17 cellular contexts compared by ENCODE assay signal in the genomic region with DNA sequence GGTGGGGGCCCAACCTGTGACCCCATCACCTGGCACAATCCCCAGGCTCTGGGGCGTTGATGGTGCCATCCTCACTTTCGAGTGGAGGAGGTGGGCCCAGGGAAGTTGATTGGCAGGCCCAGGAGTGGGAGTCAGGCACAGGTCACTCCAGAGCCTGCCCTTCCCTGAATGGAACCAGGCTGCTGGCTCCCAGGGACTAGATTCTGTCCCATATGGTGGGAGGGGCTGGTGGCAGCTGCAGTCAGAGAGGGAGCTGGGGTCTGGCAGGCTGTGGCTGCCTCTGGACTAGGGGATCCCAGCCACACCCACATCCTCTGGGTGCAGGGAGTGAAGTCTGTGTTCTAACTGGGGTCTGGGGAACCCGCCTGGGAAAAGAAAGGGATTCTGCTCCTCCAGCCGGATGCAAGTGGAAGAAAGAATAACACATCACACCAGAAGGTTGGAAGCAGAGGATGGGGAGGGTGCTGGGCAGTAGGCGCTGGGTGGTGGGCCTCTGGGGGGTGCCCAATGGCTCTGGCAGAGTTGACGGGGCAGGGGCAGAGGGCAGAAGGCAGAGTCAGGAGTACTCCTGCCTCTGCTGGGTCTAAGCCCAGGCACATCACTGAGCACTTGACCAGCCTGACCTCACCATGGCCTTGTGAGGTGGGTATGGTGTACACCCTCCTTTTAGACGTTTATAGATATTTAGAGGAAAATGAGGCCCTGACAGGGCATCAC.
"Had no signal": no experiment of that assay in that cellular context is flagged by ENCODE, and none has a peak within 500 bp of the region (broad histone marks: within the 10 kb centered on the region; RNA-seq: fewer than 3 reads in every experiment).

No MANE protein-coding gene starts in this region.

- H3K4me3 Mint-ChIP-seq: activated naive CD8-positive, alpha-beta T cell treated with anti-CD3 and anti-CD28 coated beads for 36 hours; activated T-helper 1 cell treated with anti-CD3 and anti-CD28 coated beads, Interleukin-12 subunit alpha, Interleukin-12 subunit beta, Interleukin-2, Interleukin-4 antibody, amounts not matched to agents 30 ng/mL and 10 ng/mL and 1 ng/mL, durations not matched to agents 14 hours and 24 hours and 36 hours; mesothelial cell of epicardium; nephron progenitor cell; stimulated activated naive CD8-positive, alpha-beta T cell treated with anti-CD3 and anti-CD28 coated beads, Interleukin-15, Interleukin-2, amounts not matched to agents 100 ng/mL and 50 ng/mL, for 24 hours; T-helper 2 cell treated with Interferon-gamma antibody and Interleukin-4, amounts not matched to agents 5 μg/mL and 100 μg/mL, for 36 hours had no signal

- H3K27ac ChIP-seq: cardiac muscle cell, prostate gland, right atrium auricular region, skin epidermis, tibial nerve, uterus had no signal

- H3K27me3 ChIP-seq: cardiac muscle cell, right atrium auricular region, tibial nerve, uterus had no signal

- H3K4me3 ChIP-seq: cardiac muscle cell, prostate gland, right atrium auricular region, skin epidermis, tibial nerve, uterus had no signal

- H3K4me1 Mint-ChIP-seq: activated naive CD8-positive, alpha-beta T cell treated with anti-CD3 and anti-CD28 coated beads for 36 hours; mesothelial cell of epicardium had no signal

- H3K27ac Mint-ChIP-seq: activated naive CD8-positive, alpha-beta T cell treated with anti-CD3 and anti-CD28 coated beads for 36 hours; activated T-helper 1 cell treated with anti-CD3 and anti-CD28 coated beads, Interleukin-12 subunit alpha, Interleukin-12 subunit beta, Interleukin-2, Interleukin-4 antibody, amounts not matched to agents 30 ng/mL and 10 ng/mL and 1 ng/mL, durations not matched to agents 14 hours and 24 hours and 36 hours; mesothelial cell of epicardium; nephron progenitor cell; stimulated activated naive CD8-positive, alpha-beta T cell treated with anti-CD3 and anti-CD28 coated beads, Interleukin-15, Interleukin-2, amounts not matched to agents 100 ng/mL and 50 ng/mL, for 24 hours; T-helper 2 cell treated with Interferon-gamma antibody and Interleukin-4, amounts not matched to agents 5 μg/mL and 100 μg/mL, for 36 hours had no signal

- H3K27me3 Mint-ChIP-seq: activated naive CD8-positive, alpha-beta T cell treated with anti-CD3 and anti-CD28 coated beads for 36 hours; stimulated activated naive CD8-positive, alpha-beta T cell treated with anti-CD3 and anti-CD28 coated beads, Interleukin-15, Interleukin-2, amounts not matched to agents 100 ng/mL and 50 ng/mL, for 24 hours had no signal

- ATAC-seq: left lobe of liver had no signal

- H3K9me3 Mint-ChIP-seq: activated naive CD8-positive, alpha-beta T cell treated with anti-CD3 and anti-CD28 coated beads for 36 hours; activated T-helper 1 cell treated with anti-CD3 and anti-CD28 coated beads, Interleukin-12 subunit alpha, Interleukin-12 subunit beta, Interleukin-2, Interleukin-4 antibody, amounts not matched to agents 30 ng/mL and 10 ng/mL and 1 ng/mL, durations not matched to agents 14 hours and 24 hours and 36 hours; stimulated activated naive CD8-positive, alpha-beta T cell treated with anti-CD3 and anti-CD28 coated beads, Interleukin-15, Interleukin-2, amounts not matched to agents 100 ng/mL and 50 ng/mL, for 24 hours; T-helper 2 cell treated with Interferon-gamma antibody and Interleukin-4, amounts not matched to agents 5 μg/mL and 100 μg/mL, for 36 hours had no signal

- H3K36me3 Mint-ChIP-seq: activated naive CD8-positive, alpha-beta T cell treated with anti-CD3 and anti-CD28 coated beads for 36 hours had no signal

- H3K4me1 ChIP-seq: prostate gland, right atrium auricular region, tibial nerve, uterus had no signal

- H3K9me3 ChIP-seq: prostate gland, right atrium auricular region, tibial nerve, uterus had no signal

- DNase-seq: activated CD4-positive, alpha-beta T cell treated with anti-CD3 and anti-CD28 coated beads, Interleukin-2, amount 50 U/mL, for 48 hours; activated naive CD4-positive, alpha-beta T cell; activated naive CD8-positive, alpha-beta T cell treated with anti-CD3 and anti-CD28 coated beads for 36 hours; activated T-cell treated with anti-CD3 and anti-CD28 coated beads for 4 hours; amniotic stem cell; nephron progenitor cell; uterus had no signal

- H3K36me3 ChIP-seq: cardiac muscle cell, prostate gland, right atrium auricular region, tibial nerve, uterus had no signal
